14 cellular contexts compared by ENCODE assay signal in genomic region chr1:15620890-15621682, GRCh38. TPM values are rescaled to one million over a fixed set of nuclear protein-coding genes. Genes with fewer than 3 reads are reported as not detected.
DNase-seq lines count a peak whose midpoint lies in the region; ATAC-seq and TF ChIP-seq lines count a peak whose summit lies in the region.
"Had no signal": no experiment of that assay in that cellular context is flagged by ENCODE, and none has a peak within 500 bp of the region (broad histone marks: within the 10 kb centered on the region; RNA-seq: fewer than 3 reads in every experiment).

No MANE protein-coding gene starts in this region.

- peak overlapping the region; percentile 1 for H3K4me2 ChIP-seq in Karpas-422 (ENCODE audit: low read depth, low read length, poor library complexity, severe bottlenecking)

- H3K36me3 ChIP-seq in Karpas-422 (ENCODE audit: insufficient read depth, low read length) (peaks cover 25% of the 10 kb centered on the region; the same call in 1 of the 2 replicates), endocrine pancreas (ENCODE audit: control insufficient read depth, insufficient read depth, low read length) (no peaks in the 10 kb centered on the region), psoas muscle (ENCODE audit: insufficient read depth in 1 of 2, low read depth in 1 of 2) (no peaks in the 10 kb centered on the region), uterus (no peaks in the 10 kb centered on the region)

- WGBS in psoas muscle, 3 donors: 78 to 85% (median 82%) methylated on average over 8 of the region's 8 CpGs

- H3K27me3 ChIP-seq in Karpas-422 (ENCODE audit: low read length) (no peaks in the 10 kb centered on the region), endocrine pancreas (ENCODE audit: control insufficient read depth, insufficient read depth, low read length) (no peaks in the 10 kb centered on the region), psoas muscle (ENCODE audit: insufficient read depth in 3 of 3, low read length in 2 of 3) (no peaks in the 10 kb centered on the region), uterus (no peaks in the 10 kb centered on the region)
- H3K27me3 ChIP-seq: adrenal gland, testis had no signal

- peaks cover 34% of the 10 kb centered on the region for H4K20me1 ChIP-seq in Karpas-422 (ENCODE audit: insufficient read depth, low read depth, low read length)

- no peak for TF ChIP-seq CTCF in psoas muscle (IDR thresholded peaks at IDR 0.05)
- TF ChIP-seq CTCF in uterus (IDR thresholded peaks at IDR 0.05): no peak

- H3K9ac ChIP-seq in Karpas-422 (ENCODE audit: low read length): no peak overlapping the region
- no peak overlapping the region for H3K9ac ChIP-seq in endocrine pancreas (ENCODE audit: control insufficient read depth, insufficient read depth, low read length)
- H3K9ac ChIP-seq: KMS-11 had no signal

- peaks cover 49% of the 10 kb centered on the region for H3K4me1 ChIP-seq in Karpas-422 (ENCODE audit: low read length)
- H3K4me1 ChIP-seq in endocrine pancreas (ENCODE audit: control insufficient read depth, insufficient read depth, low read length): peaks cover 19% of the 10 kb centered on the region
- H3K4me1 ChIP-seq in psoas muscle: peaks cover 71% of the 10 kb centered on the region
- H3K4me1 ChIP-seq in uterus: peaks cover 24 to 25% of the 10 kb centered on the region in 2 donors

- H3K27ac ChIP-seq in Karpas-422 (ENCODE audit: low read length): no peak overlapping the region
- H3K27ac ChIP-seq in psoas muscle: peak overlapping the region; percentile 99
- H3K27ac ChIP-seq in uterus: peak overlapping the region in 1 of 2 donors; percentile 93
- H3K27ac ChIP-seq: KMS-11, testis had no signal

- no peaks in the 10 kb centered on the region for H3K9me3 Mint-ChIP-seq in activated T-cell treated with anti-CD3 and anti-CD28 coated beads, Interleukin-2, amount 50 U/mL, for 4 hours

- H3K9me2 ChIP-seq in Karpas-422 (replicated peaks; ENCODE audit: insufficient read depth, low read length): no peaks in the 10 kb centered on the region

- DNase-seq in activated T-cell treated with anti-CD3 and anti-CD28 coated beads, Interleukin-2, amount 50 U/mL, for 4 hours: no peak
- DNase-seq in activated T-cell treated with anti-CD3 and anti-CD28 coated beads, Interleukin-2, amount 50 U/mL, for 1 hour: no peak
- DNase-seq in Karpas-422 (no peak), psoas muscle (no peak), glomerular visceral epithelial cell (ENCODE audit: extremely low spot score) (no peak), uterus (no peak)
- DNase-seq: NCI-H1694 treated with DMSO at 0.1 percent for 48 hours, nucleus accumbens, testis had no signal

- TF ChIP-seq POLR2A in uterus (IDR thresholded peaks at IDR 0.05): no peak

- ATAC-seq in activated T-cell treated with anti-CD3 and anti-CD28 coated beads, Interleukin-2, amount 50 U/mL, for 4 hours: no peak
- no peak for ATAC-seq in psoas muscle
- no peak for ATAC-seq in HG02571 (IDR thresholded peaks at IDR 0.05; ENCODE audit: unreplicated experiment)

- H3K79me2 ChIP-seq in Karpas-422 (ENCODE audit: low read length): peaks cover 87% of the 10 kb centered on the region

- intact Hi-C loops in psoas muscle (cut with DNase I): loop anchor here (5.0 to 10.0 kb wide), 2 partner anchors 39 to 86 kb away; no protein-coding TSS in a partner anchor
- intact Hi-C loops in uterus (cut with DNase I; ENCODE audit: low total_unique reads): no loop called here

- no peaks in the 10 kb centered on the region for H3K27me3 Mint-ChIP-seq in activated T-cell treated with anti-CD3 and anti-CD28 coated beads, Interleukin-2, amount 50 U/mL, for 4 hours (ENCODE audit: low read depth)

- no peak overlapping the region for H2AFZ ChIP-seq in Karpas-422 (ENCODE audit: low read length)

- peaks cover 67% of the 10 kb centered on the region for H3K4me1 Mint-ChIP-seq in activated T-cell treated with anti-CD3 and anti-CD28 coated beads, Interleukin-2, amount 50 U/mL, for 4 hours (ENCODE audit: low read depth)

- H3K36me3 Mint-ChIP-seq in activated T-cell treated with anti-CD3 and anti-CD28 coated beads, Interleukin-2, amount 50 U/mL, for 4 hours (ENCODE audit: insufficient read depth): peaks cover 14% of the 10 kb centered on the region

- H3K4me3 ChIP-seq in Karpas-422 (ENCODE audit: low read length): no peak overlapping the region
- H3K4me3 ChIP-seq in endocrine pancreas (ENCODE audit: control insufficient read depth, insufficient read depth, low read length): peak overlapping the region; percentile 17
- peak overlapping the region; percentile 83 for H3K4me3 ChIP-seq in psoas muscle
- H3K4me3 ChIP-seq in uterus: no peak overlapping the region
- H3K4me3 ChIP-seq: adrenal gland, lung, testis had no signal

- H3K9me3 ChIP-seq in Karpas-422 (ENCODE audit: low read length): no peaks in the 10 kb centered on the region
- H3K9me3 ChIP-seq in endocrine pancreas (ENCODE audit: control insufficient read depth, low read length): no peaks in the 10 kb centered on the region
- no peaks in the 10 kb centered on the region for H3K9me3 ChIP-seq in psoas muscle
- no peaks in the 10 kb centered on the region for H3K9me3 ChIP-seq in uterus
- H3K9me3 ChIP-seq: adrenal gland, testis had no signal

- peak overlapping the region; percentile 47 for H3K4me3 Mint-ChIP-seq in activated T-cell treated with anti-CD3 and anti-CD28 coated beads, Interleukin-2, amount 50 U/mL, for 4 hours

RNA-seq across cellular contexts. Expression of gene DDI2, which starts 3.8 kb away (rescaled TPM):
- total RNA-seq in activated T-cell treated with anti-CD3 and anti-CD28 coated beads, Interleukin-2, amount 50 U/mL, for 4 hours: 10 to 100 TPM; 50.1 to 65.4 (median 58.2) TPM
- total RNA-seq in Karpas-422 (2014; rRNA removed; shearing (Covaris generic); ENCODE audit: low replicate concordance): 29.3 and 40.0 TPM in 2 replicates
- total RNA-seq in psoas muscle: 10 to 100 TPM; 23.8 to 80.2 (median 39.5) TPM
- polyA plus RNA-seq in psoas muscle: 10 to 100 TPM in 2 of 3 donors, 1 to 10 TPM in 1; 4.8 to 35.4 (median 18.7) TPM
- total RNA-seq in uterus: 100 to 1,000 TPM in 1 of 4 donors, 10 to 100 TPM in 3; 26.2 to 115 (median 43.7) TPM

RNA-seq across cellular contexts. Expression of gene AGMAT, which starts 36.2 kb away (rescaled TPM):
- total RNA-seq in activated T-cell treated with anti-CD3 and anti-CD28 coated beads, Interleukin-2, amount 50 U/mL, for 4 hours: 10 to 100 TPM; 21.2 to 23.1 (median 22.8) TPM
- 3.3 and 8.6 TPM in 2 replicates for total RNA-seq in Karpas-422 (2014; rRNA removed; shearing (Covaris generic); ENCODE audit: low replicate concordance)
- total RNA-seq in psoas muscle (10 to 100 TPM in 1 of 4 donors, 1 to 10 TPM in 3; 2.6 to 12.6 (median 3.4) TPM), uterus (1 to 10 TPM in 1 of 4 donors, under 1 TPM in 1, not detected in 2; 0.27 to 1.4 TPM)
- polyA plus RNA-seq in psoas muscle: 1 to 10 TPM; 2.6 to 8.1 (median 7.2) TPM

Comparison
In these comparisons a context has a peak if more than half of its experiments do, and no peak if none do; other contexts are left out.
1. H3K4me3 ChIP-seq: peak in endocrine pancreas (single experiment) and psoas muscle (single experiment); none in Karpas-422 (single experiment) and uterus (0 of 2).